Comparison of ENCODE assay signal across 1 cellular context in the genomic region with DNA sequence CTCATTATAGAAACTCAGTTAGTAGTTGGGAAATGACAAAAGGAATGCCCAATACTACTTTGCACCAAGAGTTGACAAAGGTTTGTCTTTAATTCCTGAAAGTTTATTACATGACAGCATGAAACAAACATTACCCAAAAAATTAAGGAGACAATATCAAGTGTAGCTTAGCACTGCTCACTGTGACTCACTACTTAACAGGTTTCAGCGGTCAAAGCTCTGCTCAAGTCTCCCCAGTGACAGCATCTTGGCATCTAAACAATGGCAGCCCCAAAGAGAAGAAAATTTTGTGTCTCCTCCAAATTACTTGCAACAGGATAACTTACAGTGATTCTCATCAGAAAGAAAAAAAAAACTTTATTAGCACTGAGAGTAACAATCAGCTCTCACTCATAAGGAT.
TF ChIP-seq lines count a peak whose summit lies in the region.

No MANE protein-coding gene starts in this region.

TF ChIP-seq in H1, 55 proteins besides CTCF, POLR2A, EP300 and RAD21 (continued from another document):
- TF ChIP-seq, protein P1, sequence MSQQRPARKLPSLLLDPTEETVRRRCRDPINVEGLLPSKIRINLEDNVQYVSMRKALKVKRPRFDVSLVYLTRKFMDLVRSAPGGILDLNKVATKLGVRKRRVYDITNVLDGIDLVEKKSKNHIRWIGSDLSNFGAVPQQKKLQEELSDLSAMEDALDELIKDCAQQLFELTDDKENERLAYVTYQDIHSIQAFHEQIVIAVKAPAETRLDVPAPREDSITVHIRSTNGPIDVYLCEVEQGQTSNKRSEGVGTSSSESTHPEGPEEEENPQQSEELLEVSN (IDR thresholded peaks at IDR 0.05), result no peak
- TF ChIP-seq GABPA (IDR thresholded peaks at IDR 0.05; ENCODE audit: borderline replicate concordance, insufficient read depth, low read length) (no peak), EZH2 (IDR thresholded peaks at IDR 0.05; ENCODE audit: low read depth, low read length, severe bottlenecking) (no peak), GTF2F1 (IDR thresholded peaks at IDR 0.05; ENCODE audit: borderline replicate concordance, low read depth, low read length) (no peak)
